ENCODE assay signal across 1 cellular context in genomic region chr5:175729829-175730277, GRCh38.
TF ChIP-seq lines count a peak whose summit lies in the region.

No MANE protein-coding gene starts in this region.

TF ChIP-seq in HepG2, 621 proteins besides CTCF, POLR2A, EP300 and RAD21 (continued from another document and continues in another):
- TF ChIP-seq SMAD1 (CRISPR knock-in tag; IDR thresholded peaks at IDR 0.05; ENCODE audit: borderline replicate concordance, low read depth) (peak; percentile 70; the same call in 1 of the 2 replicates), FOXA1 (IDR thresholded peaks at IDR 0.05) (no peak), FOXA1 (CRISPR knock-in tag; IDR thresholded peaks at IDR 0.05) (0 out of 2 replicates have a peak, but pooled peaks have one; percentile 21), RCOR2 (CRISPR knock-in tag; IDR thresholded peaks at IDR 0.05) (0 out of 2 replicates have a peak, but pooled peaks have one; percentile 19), MAF1 (CRISPR knock-in tag; IDR thresholded peaks at IDR 0.05; ENCODE audit: borderline replicate concordance) (no peak), ZNF878 (CRISPR knock-in tag; IDR thresholded peaks at IDR 0.05) (no peak), ZNF225 (CRISPR knock-in tag; IDR thresholded peaks at IDR 0.05) (0 out of 2 replicates have a peak, but pooled peaks have one; percentile 33), RARA (CRISPR knock-in tag; IDR thresholded peaks at IDR 0.05) (no peak), ZNF318 (CRISPR knock-in tag; IDR thresholded peaks at IDR 0.05) (0 out of 2 replicates have a peak, but pooled peaks have one; percentile 53), ZNF788 (CRISPR knock-in tag; IDR thresholded peaks at IDR 0.05; ENCODE audit: borderline replicate concordance) (peak; percentile 54; the same call in 1 of the 2 replicates), ZBTB46 (CRISPR knock-in tag; IDR thresholded peaks at IDR 0.05; ENCODE audit: borderline replicate concordance) (no peak), ZNF263 (CRISPR knock-in tag; IDR thresholded peaks at IDR 0.05) (0 out of 2 replicates have a peak, but pooled peaks have one; percentile 26), ZNF691 (CRISPR knock-in tag; IDR thresholded peaks at IDR 0.05; ENCODE audit: borderline replicate concordance, low read depth) (0 out of 2 replicates have a peak, but pooled peaks have one; percentile 56), ZNF720 (CRISPR knock-in tag; IDR thresholded peaks at IDR 0.05) (no peak), FLYWCH1 (CRISPR knock-in tag; IDR thresholded peaks at IDR 0.05) (no peak), MTF2 (CRISPR knock-in tag; IDR thresholded peaks at IDR 0.05; ENCODE audit: borderline replicate concordance) (no peak), SOX6 (IDR thresholded peaks at IDR 0.05) (no peak), SOX6 (CRISPR knock-in tag; IDR thresholded peaks at IDR 0.05) (peak; percentile 46), MTF1 (CRISPR knock-in tag; IDR thresholded peaks at IDR 0.05) (no peak), BORCS8-MEF2B (CRISPR knock-in tag; IDR thresholded peaks at IDR 0.05) (0 out of 2 replicates have a peak, but pooled peaks have one; percentile 34), SMAD3 (CRISPR knock-in tag; IDR thresholded peaks at IDR 0.05) (0 out of 2 replicates have a peak, but pooled peaks have one; percentile 50), PCBP2 (optimal IDR thresholded peaks at IDR 0.05; ENCODE audit: low read depth, low read length, poor library complexity, severe bottlenecking) (no peak), KAT8 (CRISPR knock-in tag; IDR thresholded peaks at IDR 0.05) (0 out of 2 replicates have a peak, but pooled peaks have one; percentile 35), ZFY (CRISPR knock-in tag; IDR thresholded peaks at IDR 0.05) (no peak), RELA (CRISPR knock-in tag; IDR thresholded peaks at IDR 0.05) (0 out of 2 replicates have a peak, but pooled peaks have one; percentile 45), HOXA3 (CRISPR knock-in tag; IDR thresholded peaks at IDR 0.05) (0 out of 2 replicates have a peak, but pooled peaks have one; percentile 27), SATB2 (CRISPR knock-in tag; IDR thresholded peaks at IDR 0.05) (no peak), ZHX1 (CRISPR knock-in tag; IDR thresholded peaks at IDR 0.05; ENCODE audit: low read depth) (no peak), TRIM24 (CRISPR knock-in tag; IDR thresholded peaks at IDR 0.05) (no peak), SPEN (CRISPR knock-in tag; IDR thresholded peaks at IDR 0.05; ENCODE audit: low read depth) (peak; percentile 51; the same call in 1 of the 2 replicates), NCOA2 (CRISPR knock-in tag; IDR thresholded peaks at IDR 0.05) (0 out of 2 replicates have a peak, but pooled peaks have one; percentile 13), ZFP90 (CRISPR knock-in tag; IDR thresholded peaks at IDR 0.05; ENCODE audit: borderline replicate concordance) (0 out of 2 replicates have a peak, but pooled peaks have one; percentile 69), ZZZ3 (CRISPR knock-in tag; IDR thresholded peaks at IDR 0.05; ENCODE audit: borderline replicate concordance) (no peak), ZNF737 (CRISPR knock-in tag; IDR thresholded peaks at IDR 0.05; ENCODE audit: borderline replicate concordance) (no peak), ZNF207 (IDR thresholded peaks at IDR 0.05; ENCODE audit: borderline replicate concordance) (no peak)
- TF ChIP-seq, protein P1, sequence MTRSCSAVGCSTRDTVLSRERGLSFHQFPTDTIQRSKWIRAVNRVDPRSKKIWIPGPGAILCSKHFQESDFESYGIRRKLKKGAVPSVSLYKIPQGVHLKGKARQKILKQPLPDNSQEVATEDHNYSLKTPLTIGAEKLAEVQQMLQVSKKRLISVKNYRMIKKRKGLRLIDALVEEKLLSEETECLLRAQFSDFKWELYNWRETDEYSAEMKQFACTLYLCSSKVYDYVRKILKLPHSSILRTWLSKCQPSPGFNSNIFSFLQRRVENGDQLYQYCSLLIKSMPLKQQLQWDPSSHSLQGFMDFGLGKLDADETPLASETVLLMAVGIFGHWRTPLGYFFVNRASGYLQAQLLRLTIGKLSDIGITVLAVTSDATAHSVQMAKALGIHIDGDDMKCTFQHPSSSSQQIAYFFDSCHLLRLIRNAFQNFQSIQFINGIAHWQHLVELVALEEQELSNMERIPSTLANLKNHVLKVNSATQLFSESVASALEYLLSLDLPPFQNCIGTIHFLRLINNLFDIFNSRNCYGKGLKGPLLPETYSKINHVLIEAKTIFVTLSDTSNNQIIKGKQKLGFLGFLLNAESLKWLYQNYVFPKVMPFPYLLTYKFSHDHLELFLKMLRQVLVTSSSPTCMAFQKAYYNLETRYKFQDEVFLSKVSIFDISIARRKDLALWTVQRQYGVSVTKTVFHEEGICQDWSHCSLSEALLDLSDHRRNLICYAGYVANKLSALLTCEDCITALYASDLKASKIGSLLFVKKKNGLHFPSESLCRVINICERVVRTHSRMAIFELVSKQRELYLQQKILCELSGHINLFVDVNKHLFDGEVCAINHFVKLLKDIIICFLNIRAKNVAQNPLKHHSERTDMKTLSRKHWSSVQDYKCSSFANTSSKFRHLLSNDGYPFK (CRISPR knock-in tag; IDR thresholded peaks at IDR 0.05; ENCODE audit: borderline replicate concordance): no peak; the same call in 1 of the 2 replicates
- TF ChIP-seq, protein P2, sequence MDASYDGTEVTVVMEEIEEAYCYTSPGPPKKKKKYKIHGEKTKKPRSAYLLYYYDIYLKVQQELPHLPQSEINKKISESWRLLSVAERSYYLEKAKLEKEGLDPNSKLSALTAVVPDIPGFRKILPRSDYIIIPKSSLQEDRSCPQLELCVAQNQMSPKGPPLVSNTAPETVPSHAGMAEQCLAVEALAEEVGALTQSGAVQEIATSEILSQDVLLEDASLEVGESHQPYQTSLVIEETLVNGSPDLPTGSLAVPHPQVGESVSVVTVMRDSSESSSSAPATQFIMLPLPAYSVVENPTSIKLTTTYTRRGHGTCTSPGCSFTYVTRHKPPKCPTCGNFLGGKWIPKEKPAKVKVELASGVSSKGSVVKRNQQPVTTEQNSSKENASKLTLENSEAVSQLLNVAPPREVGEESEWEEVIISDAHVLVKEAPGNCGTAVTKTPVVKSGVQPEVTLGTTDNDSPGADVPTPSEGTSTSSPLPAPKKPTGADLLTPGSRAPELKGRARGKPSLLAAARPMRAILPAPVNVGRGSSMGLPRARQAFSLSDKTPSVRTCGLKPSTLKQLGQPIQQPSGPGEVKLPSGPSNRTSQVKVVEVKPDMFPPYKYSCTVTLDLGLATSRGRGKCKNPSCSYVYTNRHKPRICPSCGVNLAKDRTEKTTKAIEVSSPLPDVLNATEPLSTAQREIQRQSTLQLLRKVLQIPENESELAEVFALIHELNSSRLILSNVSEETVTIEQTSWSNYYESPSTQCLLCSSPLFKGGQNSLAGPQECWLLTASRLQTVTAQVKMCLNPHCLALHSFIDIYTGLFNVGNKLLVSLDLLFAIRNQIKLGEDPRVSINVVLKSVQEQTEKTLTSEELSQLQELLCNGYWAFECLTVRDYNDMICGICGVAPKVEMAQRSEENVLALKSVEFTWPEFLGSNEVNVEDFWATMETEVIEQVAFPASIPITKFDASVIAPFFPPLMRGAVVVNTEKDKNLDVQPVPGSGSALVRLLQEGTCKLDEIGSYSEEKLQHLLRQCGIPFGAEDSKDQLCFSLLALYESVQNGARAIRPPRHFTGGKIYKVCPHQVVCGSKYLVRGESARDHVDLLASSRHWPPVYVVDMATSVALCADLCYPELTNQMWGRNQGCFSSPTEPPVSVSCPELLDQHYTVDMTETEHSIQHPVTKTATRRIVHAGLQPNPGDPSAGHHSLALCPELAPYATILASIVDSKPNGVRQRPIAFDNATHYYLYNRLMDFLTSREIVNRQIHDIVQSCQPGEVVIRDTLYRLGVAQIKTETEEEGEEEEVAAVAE (CRISPR knock-in tag; IDR thresholded peaks at IDR 0.05; ENCODE audit: borderline replicate concordance): 0 out of 2 replicates have a peak, but pooled peaks have one; percentile 26
